Comparison of ENCODE assay signal across 19 cellular contexts in genomic region chr4:107997794-107998193, GRCh38. TPM values are rescaled to one million over a fixed set of nuclear protein-coding genes. Genes with fewer than 3 reads are reported as not detected.
DNase-seq lines count a peak whose midpoint lies in the region; ATAC-seq, FAIRE-seq and TF ChIP-seq lines count a peak whose summit lies in the region.
"Had no signal": no experiment of that assay in that cellular context is flagged by ENCODE, and none has a peak within 500 bp of the region (broad histone marks: within the 10 kb centered on the region; RNA-seq: fewer than 3 reads in every experiment).

No MANE protein-coding gene starts in this region.

- intact Hi-C loops in adrenal gland (cut with DNase I) = no loop called here
- intact Hi-C loops in heart right ventricle (cut with DNase I) = loop anchor here in 2 of 10 donors (10.0 kb wide), 2 partner anchors 63 to 173 kb away; partner anchors contain the start of genes CYP2U1 (in 1 of the 2) and SGMS2 (in 1 of the 2)

- TF ChIP-seq CTCF in adrenal gland (IDR thresholded peaks at IDR 0.05) = no peak
- no peak for TF ChIP-seq CTCF in heart right ventricle (IDR thresholded peaks at IDR 0.05)
- no peak for TF ChIP-seq CTCF in osteocyte (IDR thresholded peaks at IDR 0.05)
- TF ChIP-seq CTCF in type B pancreatic cell (conservative IDR thresholded peaks at IDR 0.05) = no peak
- no peak for TF ChIP-seq CTCF in glutamatergic neuron (IDR thresholded peaks at IDR 0.05; ENCODE audit: partially characterized antibody, unreplicated experiment)

- H3K27ac Mint-ChIP-seq in osteocyte (ENCODE audit: unreplicated experiment) (peak overlapping the region; percentile 93), type B pancreatic cell (peak overlapping the region; percentile 39), glutamatergic neuron (ENCODE audit: unreplicated experiment) (no peak overlapping the region)
- H3K27ac Mint-ChIP-seq: T-helper 1 cell treated with Interleukin-12 subunit alpha and Interleukin-12 subunit beta and Interleukin-4 antibody, amounts not matched to agents 30 μg/mL and 1 μg/mL, for 36 hours had no signal

- H3K27me3 ChIP-seq in adrenal gland (no peaks in the 10 kb centered on the region), heart right ventricle (no peaks in the 10 kb centered on the region)
- H3K27me3 ChIP-seq: thyroid gland had no signal

- H3K27me3 Mint-ChIP-seq in osteocyte (ENCODE audit: unreplicated experiment) (no peaks in the 10 kb centered on the region), type B pancreatic cell (peaks cover 13% of the 10 kb centered on the region), glutamatergic neuron (ENCODE audit: unreplicated experiment) (no peaks in the 10 kb centered on the region)

- no peak overlapping the region for H3K4me3 ChIP-seq in adrenal gland
- no peak overlapping the region for H3K4me3 ChIP-seq in heart right ventricle
- H3K4me3 ChIP-seq: thyroid gland had no signal

- peaks cover 5% of the 10 kb centered on the region for H3K36me3 Mint-ChIP-seq in osteocyte (ENCODE audit: unreplicated experiment)
- peaks cover 58% of the 10 kb centered on the region for H3K36me3 Mint-ChIP-seq in type B pancreatic cell
- H3K36me3 Mint-ChIP-seq in glutamatergic neuron (ENCODE audit: unreplicated experiment) = peaks cover 5% of the 10 kb centered on the region

- TF ChIP-seq POLR2A in adrenal gland (IDR thresholded peaks at IDR 0.05) (no peak), H54 (IDR thresholded peaks at IDR 0.05; ENCODE audit: low read depth, low read length) (no peak)

- DNase-seq in adrenal gland = no peak
- no peak for DNase-seq in heart right ventricle
- DNase-seq in osteocyte (ENCODE audit: extremely low spot score, unreplicated experiment) = no peak
- DNase-seq in type B pancreatic cell (ENCODE audit: extremely low spot score, unreplicated experiment) = no peak
- no peak for DNase-seq in NCI-H748 treated with DMSO at 0.1 percent for 48 hours (lab: John Stamatoyannopoulos, UW)
- no peak for DNase-seq in glutamatergic neuron
- no peak for DNase-seq in H54 (ENCODE audit: insufficient read length, low spot score)
- DNase-seq: activated CD4-positive, CD25-positive, alpha-beta regulatory T cell treated with anti-CD3 and anti-CD28 coated beads, Interleukin-2, amount 50 U/mL, for 72 hours; activated CD8-positive, alpha-beta memory T cell treated with anti-CD3 and anti-CD28 coated beads, Interleukin-2, amount 50 U/mL, for 48 hours; cerebellar nuclear complex; DND-41; NCI-H146; NCI-H524; thyroid gland had no signal

- H3K9me3 ChIP-seq in adrenal gland (replicated peaks in 1 of 3) (no peaks in the 10 kb centered on the region), heart right ventricle (no peaks in the 10 kb centered on the region)
- H3K9me3 ChIP-seq: thyroid gland had no signal

- WGBS in adrenal gland, 4 donors = 74 to 78% (median 76%) methylated on average over 2 of the region's 2 CpGs
- WGBS in heart right ventricle, 2 donors = 87% methylated on average over 2 of the region's 2 CpGs

- H3K36me3 ChIP-seq in adrenal gland (replicated peaks in 1 of 2) = no peaks in the 10 kb centered on the region
- no peaks in the 10 kb centered on the region for H3K36me3 ChIP-seq in heart right ventricle
- H3K36me3 ChIP-seq: thyroid gland had no signal

- H3K27ac ChIP-seq in adrenal gland (peak overlapping the region in 4 of 5 donors; percentile 12 to 82 (median 70)), heart right ventricle (peak overlapping the region; percentile 66 to 94 (median 88))
- H3K27ac ChIP-seq: C4-2B had no signal

- H3K4me1 ChIP-seq in adrenal gland (replicated peaks in 1 of 2) = peaks cover 16 to 33% of the 10 kb centered on the region in 2 donors
- peaks cover 6 to 86% (median 38%) of the 10 kb centered on the region in 9 donors for H3K4me1 ChIP-seq in heart right ventricle

- no peak for FAIRE-seq in H54 (lab: Jason Lieb, UNC)

- ATAC-seq in heart right ventricle = peak in 5 of 8 donors; percentile 5 to 41 (median 20)
- no peak for ATAC-seq in HG03521 (IDR thresholded peaks at IDR 0.05; ENCODE audit: unreplicated experiment)
- ATAC-seq: activated naive CD4-positive, alpha-beta T cell treated with anti-CD3 and anti-CD28 coated beads, Interleukin-2, amount 50 U/mL, for 72 hours; Panc1 had no signal

- no peaks in the 10 kb centered on the region for H3K9me3 Mint-ChIP-seq in osteocyte (ENCODE audit: unreplicated experiment)
- peaks cover 5% of the 10 kb centered on the region for H3K9me3 Mint-ChIP-seq in type B pancreatic cell
- no peaks in the 10 kb centered on the region for H3K9me3 Mint-ChIP-seq in glutamatergic neuron (ENCODE audit: unreplicated experiment)
- H3K9me3 Mint-ChIP-seq: T-helper 1 cell treated with Interleukin-12 subunit alpha and Interleukin-12 subunit beta and Interleukin-4 antibody, amounts not matched to agents 30 μg/mL and 1 μg/mL, for 36 hours had no signal

- peaks cover 32% of the 10 kb centered on the region for H3K4me1 Mint-ChIP-seq in osteocyte (ENCODE audit: unreplicated experiment)
- peaks cover 25% of the 10 kb centered on the region for H3K4me1 Mint-ChIP-seq in type B pancreatic cell (ENCODE audit: unreplicated experiment)
- no peaks in the 10 kb centered on the region for H3K4me1 Mint-ChIP-seq in glutamatergic neuron (ENCODE audit: low read depth, unreplicated experiment)

- no peak overlapping the region for H3K4me3 Mint-ChIP-seq in osteocyte (ENCODE audit: unreplicated experiment)
- H3K4me3 Mint-ChIP-seq in type B pancreatic cell = no peak overlapping the region
- no peak overlapping the region for H3K4me3 Mint-ChIP-seq in glutamatergic neuron (ENCODE audit: unreplicated experiment)
- H3K4me3 Mint-ChIP-seq: T-helper 1 cell treated with Interleukin-12 subunit alpha and Interleukin-12 subunit beta and Interleukin-4 antibody, amounts not matched to agents 30 μg/mL and 1 μg/mL, for 36 hours had no signal

RNA-seq across cellular contexts. Expression of gene HADH, which starts 8.1 kb away (rescaled TPM):
- total RNA-seq in adrenal gland (100 to 1,000 TPM in 2 of 8 donors, 10 to 100 TPM in 6; 55.4 to 123 (median 71.5) TPM), heart right ventricle (100 to 1,000 TPM; 163 to 295 (median 238) TPM), osteocyte (29.8 and 31.6 TPM in 2 replicates), type B pancreatic cell (ENCODE audit: low replicate concordance) (41.8 and 68.5 TPM in 2 replicates), glutamatergic neuron (ENCODE audit: unreplicated experiment) (10.8 TPM)
- polyA plus RNA-seq in adrenal gland (100 to 1,000 TPM in 1 of 3 donors, 10 to 100 TPM in 2; 38.0 to 102 (median 49.4) TPM), heart right ventricle (100 to 1,000 TPM in 1 of 2 donors, 10 to 100 TPM in 1; 58.2 to 134 TPM)
